In genomic region chr2:120669971-120670370, GRCh38 we compare ENCODE assay signal across 17 cellular contexts.
"Had no signal": no experiment of that assay in that cellular context is flagged by ENCODE, and none has a peak within 500 bp of the region (broad histone marks: within the 10 kb centered on the region; RNA-seq: fewer than 3 reads in every experiment).

No MANE protein-coding gene starts in this region.

- H3K27ac Mint-ChIP-seq: activated B cell treated with CpG ODN at 0.5 μM for 24 hours; activated CD4-positive, alpha-beta T cell treated with anti-CD3 and anti-CD28 coated beads, Interleukin-2, amount 10 ng/mL, durations not matched to agents 7 days and 5 days; activated naive CD4-positive, alpha-beta T cell treated with anti-CD3 and anti-CD28 coated beads, Interleukin-2, amount 50 U/mL, for 72 hours; activated T-cell treated with anti-CD3 and anti-CD28 coated beads, Interleukin-2, amount 50 U/mL, for 24 hours; immature natural killer cell; natural killer cell treated with Interleukin-12 subunit alpha and Interleukin-12 subunit beta and Interleukin-15 and Interleukin-18, amount 100 ng/mL, for 72 hours; stimulated activated naive CD8-positive, alpha-beta T cell treated with anti-CD3 and anti-CD28 coated beads, Interleukin-15, Interleukin-2, amounts not matched to agents 100 ng/mL and 50 ng/mL, for 24 hours had no signal

- H3K27ac ChIP-seq: brain microvascular endothelial cell, uterus had no signal

- H3K36me3 ChIP-seq: brain microvascular endothelial cell, thoracic aorta, uterus had no signal

- FAIRE-seq: endometrium had no signal

- DNase-seq: activated B cell treated with CpG ODN at 0.5 μM for 24 hours; activated CD4-positive, alpha-beta T cell treated with anti-CD3 and anti-CD28 coated beads, Interleukin-2, amount 10 ng/mL, durations not matched to agents 7 days and 5 days; activated effector memory CD4-positive, alpha-beta T cell treated with anti-CD3 and anti-CD28 coated beads, Interleukin-2, amount 50 U/mL, for 16 hours; activated T-cell treated with anti-CD3 and anti-CD28 coated beads, Interleukin-2, amount 50 U/mL, for 24 hours; amniotic stem cell; brain microvascular endothelial cell; immature natural killer cell; left cardiac atrium; mucosa of descending colon; stimulated activated CD4-positive, alpha-beta T cell treated with anti-CD3 and anti-CD28 coated beads, Interleukin-4, amount 100 ng/mL, for 24 hours; uterus had no signal

- H3K4me3 Mint-ChIP-seq: activated B cell treated with CpG ODN at 0.5 μM for 24 hours; activated CD4-positive, alpha-beta T cell treated with anti-CD3 and anti-CD28 coated beads, Interleukin-2, amount 10 ng/mL, durations not matched to agents 7 days and 5 days; activated T-cell treated with anti-CD3 and anti-CD28 coated beads, Interleukin-2, amount 50 U/mL, for 24 hours; immature natural killer cell; natural killer cell treated with Interleukin-12 subunit alpha and Interleukin-12 subunit beta and Interleukin-15 and Interleukin-18, amount 100 ng/mL, for 72 hours; stimulated activated naive CD8-positive, alpha-beta T cell treated with anti-CD3 and anti-CD28 coated beads, Interleukin-15, Interleukin-2, amounts not matched to agents 100 ng/mL and 50 ng/mL, for 24 hours had no signal

- H3K27me3 ChIP-seq: brain microvascular endothelial cell, uterus had no signal

- H3K9me3 ChIP-seq: mucosa of descending colon had no signal

- H3K4me1 Mint-ChIP-seq: activated B cell treated with CpG ODN at 0.5 μM for 24 hours; activated CD4-positive, alpha-beta T cell treated with anti-CD3 and anti-CD28 coated beads, Interleukin-2, amount 10 ng/mL, durations not matched to agents 7 days and 5 days; immature natural killer cell had no signal

- H3K4me3 ChIP-seq: lung, mucosa of descending colon, thoracic aorta, uterus had no signal

- ATAC-seq: activated naive CD4-positive, alpha-beta T cell treated with anti-CD3 and anti-CD28 coated beads, Interleukin-2, amount 50 U/mL, for 72 hours; natural killer cell treated with Interleukin-12 subunit alpha and Interleukin-12 subunit beta and Interleukin-15 and Interleukin-18, amount 100 ng/mL, for 72 hours had no signal

- H3K4me1 ChIP-seq: uterus had no signal
